ENCODE assay signal across 20 cellular contexts in genomic region chr6:57283096-57283495, GRCh38. TPM values are rescaled to one million over a fixed set of nuclear protein-coding genes. Genes with fewer than 3 reads are reported as not detected.
A peak's percentile ranks its signal among the peaks of the same experiment; 100 is the strongest.
DNase-seq lines count a peak whose midpoint lies in the region; ATAC-seq, FAIRE-seq and TF ChIP-seq lines count a peak whose summit lies in the region.
"Had no signal": no experiment of that assay in that cellular context is flagged by ENCODE, and none has a peak within 500 bp of the region (broad histone marks: within the 10 kb centered on the region; RNA-seq: fewer than 3 reads in every experiment).

No MANE protein-coding gene starts in this region.

- no peak overlapping the region for H3K27ac ChIP-seq in IMR-90 (ENCODE audit: insufficient read depth, low read length)
- peak overlapping the region; percentile 37 for H3K27ac ChIP-seq in VCaP
- peak overlapping the region; percentile 58 for H3K27ac ChIP-seq in smooth muscle cell (ENCODE audit: low read depth)
- H3K27ac ChIP-seq: brain microvascular endothelial cell, colonic mucosa, left lung, right lobe of liver, suprapubic skin had no signal

- no peaks in the 10 kb centered on the region for H3K79me2 ChIP-seq in smooth muscle cell (ENCODE audit: low read depth)

- H2BK120ac ChIP-seq in IMR-90 (ENCODE audit: low read depth, low read length): peak overlapping the region; percentile 45; the same call in 1 of the 2 replicates

- intact Hi-C loops in IMR-90 (cut with micrococcal nuclease): no loop called here

- H3K9me1 ChIP-seq in IMR-90 (ENCODE audit: insufficient read depth, low read length): no peaks in the 10 kb centered on the region

- TF ChIP-seq POLR2A in IMR-90 (IDR thresholded peaks at IDR 0.05; ENCODE audit: low read depth, low read length): no peak

- H3K27me3 ChIP-seq in IMR-90 (ENCODE audit: control insufficient read depth, insufficient read depth, low read length) (no peaks in the 10 kb centered on the region), smooth muscle cell (ENCODE audit: low read depth) (no peaks in the 10 kb centered on the region)
- H3K27me3 ChIP-seq: brain microvascular endothelial cell, colonic mucosa, left lung, right lobe of liver, suprapubic skin had no signal

- dilution Hi-C loops in IMR-90 (cut with HindIII; ENCODE audit: low sequenced_read_pairs, unreplicated experiment): no loop called here

- peak overlapping the region; percentile 77; the same call in 1 of the 3 replicates for H2BK15ac ChIP-seq in IMR-90 (ENCODE audit: low read depth, low read length)

- H3K79me1 ChIP-seq in IMR-90 (ENCODE audit: low read depth in 1 of 2, low read length in 2 of 2): no peaks in the 10 kb centered on the region

- H3K18ac ChIP-seq in IMR-90 (ENCODE audit: low read depth, low read length): peak overlapping the region; percentile 28; the same call in 1 of the 2 replicates

- no peak overlapping the region for H2BK5ac ChIP-seq in IMR-90 (ENCODE audit: low read depth, low read length, poor library complexity, severe bottlenecking)

- H3K56ac ChIP-seq in IMR-90 (ENCODE audit: extremely low read depth, insufficient read depth, low read length): no peak overlapping the region

- H2AK5ac ChIP-seq in IMR-90 (ENCODE audit: low read depth, low read length): no peak overlapping the region

- DNase-seq in IMR-90 (no peak), fibroblast of villous mesenchyme (ENCODE audit: low read depth) (peak; percentile 70), smooth muscle cell (lab: John Stamatoyannopoulos, UW; ENCODE audit: unreplicated experiment) (no peak), frontal cortex (ENCODE audit: low spot score in 2 of 2) (no peak), ACHN (no peak)
- DNase-seq: activated CD4-positive, alpha-beta memory T cell treated with anti-CD3 and anti-CD28 coated beads, Interleukin-2, amount 10 ng/mL, durations not matched to agents 7 days and 5 days; activated gamma-delta T cell treated with Interleukin-2 at 50 U/mL for 16 hours; brain microvascular endothelial cell; CD8-positive, alpha-beta T cell; colonic mucosa; DMS53; effector memory CD8-positive, alpha-beta T cell; left lung; NCI-H1417 treated with DMSO at 0.1 percent for 48 hours; NCI-H526 treated with DMSO at 0.1 percent for 48 hours; right lobe of liver had no signal

- no peaks in the 10 kb centered on the region for H3K4me1 ChIP-seq in IMR-90 (ENCODE audit: control insufficient read depth, insufficient read depth, low read length)
- H3K4me1 ChIP-seq in smooth muscle cell (ENCODE audit: low read depth): peaks cover 16% of the 10 kb centered on the region
- H3K4me1 ChIP-seq: colonic mucosa, left lung, right lobe of liver, suprapubic skin had no signal

- H2AFZ ChIP-seq in IMR-90 (replicated peaks; ENCODE audit: low read length, poor library complexity): no peak overlapping the region
- no peak overlapping the region for H2AFZ ChIP-seq in smooth muscle cell (ENCODE audit: low read depth)

- CTCF ChIA-PET in IMR-90 (lab: Yijun Ruan, JAX): interaction anchor here (0.6 kb wide), 1 partner anchor 21 kb away, joined by 3 read pairs; no protein-coding TSS in a partner anchor

- POLR2A ChIA-PET in IMR-90 (lab: Charles Lee; ENCODE audit: unreplicated experiment): no interaction called here

- H2AK9ac ChIP-seq in IMR-90 (replicated peaks; ENCODE audit: low read depth, low read length, poor library complexity): no peak overlapping the region

- H4K20me1 ChIP-seq in IMR-90 (ENCODE audit: insufficient read depth, low read length) (no peaks in the 10 kb centered on the region), smooth muscle cell (ENCODE audit: low read depth) (no peaks in the 10 kb centered on the region)

- no peaks in the 10 kb centered on the region for H3K36me3 ChIP-seq in IMR-90 (ENCODE audit: control insufficient read depth, insufficient read depth, low read length)
- no peaks in the 10 kb centered on the region for H3K36me3 ChIP-seq in smooth muscle cell (ENCODE audit: low read depth)
- H3K36me3 ChIP-seq: brain microvascular endothelial cell, colonic mucosa, left lung, right lobe of liver, suprapubic skin had no signal

- H4K8ac ChIP-seq in IMR-90 (ENCODE audit: low read depth in 2 of 2, low read length in 2 of 2): peak overlapping the region in 1 of 2 experiments; percentile 53; a peak in 2 of 4 replicates

- H3K14ac ChIP-seq in IMR-90 (replicated peaks; ENCODE audit: low read depth, low read length): 0 out of 2 replicates have a peak overlapping the region, but pooled peaks have one; percentile 55

- no peaks in the 10 kb centered on the region for H3K9me3 ChIP-seq in IMR-90 (ENCODE audit: control insufficient read depth, insufficient read depth, low read length)
- no peaks in the 10 kb centered on the region for H3K9me3 ChIP-seq in smooth muscle cell (replicated peaks; ENCODE audit: low read depth)
- H3K9me3 ChIP-seq: colonic mucosa, left lung, right lobe of liver, suprapubic skin had no signal

- FAIRE-seq in frontal cortex (lab: Jason Lieb, UNC): no peak

- TF ChIP-seq CTCF in IMR-90 (conservative IDR thresholded peaks at IDR 0.05; ENCODE audit: low read depth, low read length): no peak
- TF ChIP-seq CTCF in VCaP (conservative IDR thresholded peaks at IDR 0.05): no peak
- TF ChIP-seq CTCF in fibroblast of villous mesenchyme (IDR thresholded peaks at IDR 0.05; ENCODE audit: insufficient read depth, low read depth, low read length): no peak
- TF ChIP-seq CTCF in smooth muscle cell (IDR thresholded peaks at IDR 0.05; ENCODE audit: borderline replicate concordance, insufficient read depth, poor library complexity, severe bottlenecking): no peak

- no peak for TF ChIP-seq RAD21 in IMR-90 (IDR thresholded peaks at IDR 0.05; ENCODE audit: low read length)

- in situ Hi-C loops in IMR-90 (cut with MboI; ENCODE audit: low sequenced_read_pairs): no loop called here
- in situ Hi-C loops in ACHN (cut with HindIII; ENCODE audit: low pct_ligation_motif_present, low pct_unique_long_range_greater_than_20kb, low sequenced_read_pairs): no loop called here

- H3K4ac ChIP-seq in IMR-90 (ENCODE audit: low read depth, low read length): 0 out of 2 replicates have a peak overlapping the region, but pooled peaks have one; percentile 12

- ATAC-seq in IMR-90 (ENCODE audit: low read depth): no peak
- no peak for ATAC-seq in GM19035 (IDR thresholded peaks at IDR 0.05; ENCODE audit: unreplicated experiment)
- ATAC-seq: activated CD4-positive, CD25-positive, alpha-beta regulatory T cell treated with anti-CD3 and anti-CD28 coated beads, Interleukin-2, amount 50 U/mL, for 24 hours; CD8-positive, alpha-beta T cell; effector memory CD8-positive, alpha-beta T cell; left lung; right lobe of liver had no signal

- BruUV-seq in IMR-90 (replicated peaks; lab: Mats Ljungman, UMichigan): no TSS peak

- H4K5ac ChIP-seq in IMR-90 (ENCODE audit: low read depth, low read length): no peak overlapping the region

- H2BK20ac ChIP-seq in IMR-90 (ENCODE audit: low read depth, low read length): peak overlapping the region; percentile 37; the same call in 1 of the 2 replicates

- no peak overlapping the region for H4K91ac ChIP-seq in IMR-90 (ENCODE audit: insufficient read depth, low read depth, low read length)

- H3K4me3 ChIP-seq in IMR-90 (ENCODE audit: insufficient read depth, low read depth, low read length) (no peak overlapping the region), fibroblast of villous mesenchyme (ENCODE audit: low read depth, low read length) (no peak overlapping the region), smooth muscle cell (no peak overlapping the region)
- H3K4me3 ChIP-seq: colonic mucosa, left lung, right lobe of liver, suprapubic skin had no signal

- H3K4me2 ChIP-seq in IMR-90 (ENCODE audit: low read depth, low read length) (no peak overlapping the region), smooth muscle cell (peak overlapping the region; percentile 42)

- no peak overlapping the region for H3K9ac ChIP-seq in IMR-90 (ENCODE audit: low read depth, low read length)
- no peak overlapping the region for H3K9ac ChIP-seq in smooth muscle cell (ENCODE audit: low read depth)

- H3F3A ChIP-seq in smooth muscle cell (ENCODE audit: low read depth): peaks cover 10% of the 10 kb centered on the region

- peak overlapping the region; percentile 66; the same call in 1 of the 2 replicates for H3K23ac ChIP-seq in IMR-90 (ENCODE audit: low read depth, low read length)

TF ChIP-seq in IMR-90, 13 proteins besides CTCF, POLR2A, EP300 and RAD21:
- TF ChIP-seq CHD1 (IDR thresholded peaks at IDR 0.05; ENCODE audit: low read depth, low read length) (no peak), ELK1 (IDR thresholded peaks at IDR 0.05; ENCODE audit: borderline replicate concordance, low read depth, low read length) (no peak), MAFK (IDR thresholded peaks at IDR 0.05; ENCODE audit: low read depth, low read length) (no peak), CEBPB (IDR thresholded peaks at IDR 0.05; ENCODE audit: low read depth, low read length) (no peak), USF2 (IDR thresholded peaks at IDR 0.05; ENCODE audit: low read depth, low read length) (no peak), RCOR1 (IDR thresholded peaks at IDR 0.05; ENCODE audit: insufficient replicate concordance, low read length) (no peak), RFX5 (IDR thresholded peaks at IDR 0.05; ENCODE audit: low read depth, low read length) (no peak), FOS (IDR thresholded peaks at IDR 0.05; ENCODE audit: low read depth, low read length) (no peak)
TF ChIP-seq in IMR-90: peak in this region for 0.

RNA-seq across cellular contexts. Expression of gene PRIM2, which starts 34.3 kb away (rescaled TPM):
- 37.5 and 50.5 TPM in 2 replicates for total RNA-seq in IMR-90 (2012; rRNA removed)
- 7.7 and 11.8 TPM in 2 replicates for polyA plus RNA-seq in IMR-90 (2012; rRNA removed)
- 2.1 and 3.4 TPM in 2 replicates for polyA plus RNA-seq in IMR-90 (2012; cell fraction: cytosol; rRNA removed)
- 0.87 and 7.2 TPM in 2 replicates for polyA plus RNA-seq in IMR-90 (2012; cell fraction: nucleus; rRNA removed; ENCODE audit: low replicate concordance)
- total RNA-seq in fibroblast of villous mesenchyme: 33.8 and 51.0 TPM in 2 replicates
- 13.7 and 18.1 TPM in 2 replicates for total RNA-seq in smooth muscle cell
- 6.3 and 7.0 TPM in 2 replicates for polyA plus RNA-seq in smooth muscle cell
- total RNA-seq in frontal cortex: 25.7 TPM
